ENCODE assay signal across 9 cellular contexts in genomic region chr16:22805326-22805725, GRCh38. TPM values are rescaled to one million over a fixed set of nuclear protein-coding genes. Genes with fewer than 3 reads are reported as not detected.
"Had no signal": no experiment of that assay in that cellular context is flagged by ENCODE, and none has a peak within 500 bp of the region (broad histone marks: within the 10 kb centered on the region; RNA-seq: fewer than 3 reads in every experiment).

No MANE protein-coding gene starts in this region.

- DNase-seq: GDM1, GF-D8 had no signal

- ATAC-seq: GM12878 had no signal

- FAIRE-seq: G401.6, GM12878, GM12891, GM12892, GM18507, GM19239 had no signal

- H3K4me3 ChIP-seq: GM12878 had no signal

RNA-seq across cellular contexts. Expression of gene HS3ST2, which starts 8.6 kb away (rescaled TPM):
- total RNA-seq: G401, GM12878 had no signal
- polyA plus RNA-seq: GM12878 had no signal
